9 cellular contexts compared by ENCODE assay signal in the genomic region with DNA sequence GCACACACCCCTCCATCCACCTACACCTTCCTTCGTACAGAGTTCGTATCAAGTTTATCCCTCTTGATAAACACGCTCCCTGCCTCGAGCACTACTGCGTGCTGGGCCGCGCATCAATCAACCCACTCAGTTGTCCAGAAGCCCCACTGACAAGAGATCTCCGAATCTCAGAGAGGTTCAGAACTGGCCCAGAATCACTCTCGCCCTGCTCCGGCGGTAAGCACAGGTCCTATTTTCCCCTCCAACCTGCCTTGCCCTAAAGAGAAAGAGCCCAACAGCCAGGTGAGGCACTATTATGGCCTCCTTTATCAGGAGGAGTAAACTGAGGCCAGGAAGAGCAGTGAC. TPM values are rescaled to one million over a fixed set of nuclear protein-coding genes. Genes with fewer than 3 reads are reported as not detected.
A peak's percentile ranks its signal among the peaks of the same experiment; 100 is the strongest.
DNase-seq lines count a peak whose midpoint lies in the region; ATAC-seq and TF ChIP-seq lines count a peak whose summit lies in the region.
"Had no signal": no experiment of that assay in that cellular context is flagged by ENCODE, and none has a peak within 500 bp of the region (broad histone marks: within the 10 kb centered on the region; RNA-seq: fewer than 3 reads in every experiment).

No MANE protein-coding gene starts in this region.

- BruUV-seq in MCF 10A (replicated peaks; lab: Mats Ljungman, UMichigan): no TSS peak

- POLR2A ChIA-PET in AG04449 (lab: Yijun Ruan, JAX) (no interaction called here), MCF 10A (lab: Yijun Ruan, JAX) (interaction anchor here (0.5 kb wide), 1 partner anchor 44 kb away, joined by 3 read pairs; no protein-coding TSS in a partner anchor)

- H3K27ac Mint-ChIP-seq in MCF 10A (ENCODE audit: low read depth, unreplicated experiment): peak overlapping the region; percentile 95

- H3K36me3 Mint-ChIP-seq in MCF 10A (ENCODE audit: insufficient read depth, unreplicated experiment): peaks cover 17% of the 10 kb centered on the region

- no peaks in the 10 kb centered on the region for H3K27me3 ChIP-seq in mucosa of stomach (ENCODE audit: control insufficient read depth, insufficient read depth, low read length)

- H3K4me3 Mint-ChIP-seq in MCF 10A (ENCODE audit: unreplicated experiment): peak overlapping the region; percentile 92

- H3K9me3 ChIP-seq in mucosa of stomach (ENCODE audit: control insufficient read depth, low read length): no peaks in the 10 kb centered on the region

- H3K36me3 ChIP-seq in mucosa of stomach (ENCODE audit: control insufficient read depth, insufficient read depth, low read length): no peaks in the 10 kb centered on the region

- peak overlapping the region; percentile 83 for H3K9ac ChIP-seq in mucosa of stomach (ENCODE audit: low read length)

- H3K4me1 ChIP-seq in mucosa of stomach (ENCODE audit: control insufficient read depth, insufficient read depth, low read length): peaks cover 42% of the 10 kb centered on the region

- no peaks in the 10 kb centered on the region for H3K27me3 Mint-ChIP-seq in MCF 10A (ENCODE audit: insufficient read depth, unreplicated experiment)

- no peak for DNase-seq in AG04449 (ENCODE audit: low read depth, low spot score)
- no peak for DNase-seq in MCF 10A (ENCODE audit: unreplicated experiment)
- no peak for DNase-seq in NCI-H1417 treated with DMSO at 0.1 percent for 48 hours (lab: John Stamatoyannopoulos, UW)
- no peak for DNase-seq in left lobe of liver (ENCODE audit: low spot score)
- no peak for DNase-seq in SIG-M5 (lab: John Stamatoyannopoulos, UW)
- no peak for DNase-seq in NCI-H2227 (lab: John Stamatoyannopoulos, UW; ENCODE audit: unreplicated experiment)

- ATAC-seq in HG02970 (IDR thresholded peaks at IDR 0.05; ENCODE audit: low FRiP score, unreplicated experiment) (peak; percentile 15), left lobe of liver (no peak)

- CTCF ChIA-PET in AG04449 (lab: Yijun Ruan, JAX) (interaction anchor here (2.3 to 26.2 kb wide), 3 partner anchors 8 to 29 kb away, joined by 7 to 1004 read pairs (median 53); a partner anchor contains a TSS), MCF 10A (lab: Yijun Ruan, JAX) (interaction anchor here (2.0 kb wide), 1 partner anchor 42 kb away, joined by 11 read pairs; no protein-coding TSS in a partner anchor)

- intact Hi-C loops in MCF 10A (cut with micrococcal nuclease): no loop called here

- TF ChIP-seq CTCF in AG04449 (IDR thresholded peaks at IDR 0.05; ENCODE audit: insufficient read depth, low read length, missing control alignments) (no peak), MCF 10A (IDR thresholded peaks at IDR 0.05; ENCODE audit: unreplicated experiment) (no peak)

- peak overlapping the region; percentile 84 for H3K4me3 ChIP-seq in AG04449 (ENCODE audit: low read depth, low read length)
- peak overlapping the region; percentile 56 for H3K4me3 ChIP-seq in mucosa of stomach (ENCODE audit: low read length)

- H3K9me3 Mint-ChIP-seq in MCF 10A (ENCODE audit: unreplicated experiment): no peaks in the 10 kb centered on the region

- H3K4me1 Mint-ChIP-seq in MCF 10A (ENCODE audit: insufficient read depth, unreplicated experiment): peaks cover 26% of the 10 kb centered on the region

RNA-seq across cellular contexts. Expression of a gene that starts 0.5 kb away (rescaled TPM):
- total RNA-seq in MCF 10A (2022) (60.5 and 69.7 TPM in 2 replicates), left lobe of liver (39.3 TPM)

RNA-seq across cellular contexts. Expression of a gene that starts 1.1 kb away (rescaled TPM):
- total RNA-seq in MCF 10A (2022): 0.61 TPM in 2 replicates
- total RNA-seq in left lobe of liver: 0.25 TPM
- total RNA-seq: glomerular endothelial cell had no signal

RNA-seq across cellular contexts. Expression of a gene that starts 10.0 kb away (rescaled TPM):
- total RNA-seq in MCF 10A (2022): 0.12 TPM in 1 of 2 replicates, not detected in the other
- 0.93 TPM for total RNA-seq in left lobe of liver

RNA-seq across cellular contexts. Expression of a gene that starts 40.2 kb away (rescaled TPM):
- total RNA-seq in MCF 10A (2022) (not detected in 2 replicates), left lobe of liver (71.5 TPM)

RNA-seq across cellular contexts. Expression of a gene that starts 44.5 kb away (rescaled TPM):
- total RNA-seq in MCF 10A (2022) (5.7 and 7.4 TPM in 2 replicates), left lobe of liver (6.9 TPM)
